3 cellular contexts compared by ENCODE assay signal in the genomic region with DNA sequence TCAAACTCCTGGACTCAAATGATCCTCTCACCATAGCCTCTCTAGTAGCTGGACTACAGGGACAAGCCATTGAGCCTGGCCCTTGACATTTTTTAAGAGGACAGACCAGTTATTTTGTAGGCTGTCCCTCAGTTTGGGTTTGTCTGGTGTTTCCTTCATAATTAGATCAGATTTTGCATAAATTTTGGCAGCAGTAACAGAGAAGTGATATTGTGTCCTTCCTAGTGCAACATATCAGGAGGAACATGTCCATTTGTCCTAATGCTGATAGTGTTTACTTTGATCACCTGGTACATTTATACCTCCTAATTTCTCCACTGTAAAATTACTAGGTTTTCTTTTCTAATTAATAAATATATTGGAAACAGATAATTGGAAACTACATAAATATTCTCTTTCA.
"Had no signal": no experiment of that assay in that cellular context is flagged by ENCODE, and none has a peak within 500 bp of the region (broad histone marks: within the 10 kb centered on the region; RNA-seq: fewer than 3 reads in every experiment).

No MANE protein-coding gene starts in this region.

- DNase-seq: GDM1, GF-D8 had no signal

- H3K4me3 ChIP-seq: GM12878 had no signal
